In genomic region chr2:12452211-12452610, GRCh38 we compare ENCODE assay signal across 8 cellular contexts.
DNase-seq lines count a peak whose midpoint lies in the region; ATAC-seq lines count a peak whose summit lies in the region.

No MANE protein-coding gene starts in this region.

- ATAC-seq in activated CD8-positive, alpha-beta memory T cell treated with anti-CD3 and anti-CD28 coated beads, Interleukin-2, amount 10 ng/mL, durations not matched to agents 7 days and 5 days, result no peak
- peak; percentile 42 to 48 for ATAC-seq in stimulated activated naive B cell treated with anti-CD40 and anti-IgM and Interleukin-4, amounts not matched to agents 10 μg/mL and 1 μg/mL and 100 μg/mL, for 72 hours (replicated peaks)

- CTCF ChIA-PET in activated CD8-positive, alpha-beta memory T cell treated with anti-CD3 and anti-CD28 coated beads, Interleukin-2, amount 10 ng/mL, durations not matched to agents 7 days and 5 days (lab: Charles Lee), result interaction anchor here (1.3 to 2.9 kb wide), 4 partner anchors 14 to 264 kb away, joined by 3 to 16 read pairs (median 4); partner anchors contain the start of gene TRIB2

- no peaks in the 10 kb centered on the region for H3K9me3 Mint-ChIP-seq in activated CD8-positive, alpha-beta memory T cell treated with anti-CD3 and anti-CD28 coated beads, Interleukin-2, amount 10 ng/mL, durations not matched to agents 7 days and 5 days (ENCODE audit: low read depth)
- no peaks in the 10 kb centered on the region for H3K9me3 Mint-ChIP-seq in T-helper 1 cell treated with Interleukin-12 subunit alpha and Interleukin-12 subunit beta and Interleukin-4 antibody, amounts not matched to agents 30 μg/mL and 1 μg/mL, for 36 hours
- H3K9me3 Mint-ChIP-seq in stimulated activated naive B cell treated with anti-CD40 and anti-IgM and Interleukin-4, amounts not matched to agents 10 μg/mL and 1 μg/mL and 100 μg/mL, for 72 hours, result no peaks in the 10 kb centered on the region

- peaks cover 35% of the 10 kb centered on the region for H3K4me1 Mint-ChIP-seq in activated CD8-positive, alpha-beta memory T cell treated with anti-CD3 and anti-CD28 coated beads, Interleukin-2, amount 10 ng/mL, durations not matched to agents 7 days and 5 days
- peaks cover 26% of the 10 kb centered on the region for H3K4me1 Mint-ChIP-seq in T-helper 1 cell treated with Interleukin-12 subunit alpha and Interleukin-12 subunit beta and Interleukin-4 antibody, amounts not matched to agents 30 μg/mL and 1 μg/mL, for 36 hours (ENCODE audit: low read depth)
- peaks cover 11 to 18% of the 10 kb centered on the region in 2 donors for H3K4me1 Mint-ChIP-seq in stimulated activated naive B cell treated with anti-CD40 and anti-IgM and Interleukin-4, amounts not matched to agents 10 μg/mL and 1 μg/mL and 100 μg/mL, for 72 hours

- peak overlapping the region; percentile 85 for H3K27ac Mint-ChIP-seq in activated CD8-positive, alpha-beta memory T cell treated with anti-CD3 and anti-CD28 coated beads, Interleukin-2, amount 10 ng/mL, durations not matched to agents 7 days and 5 days
- no peak overlapping the region for H3K27ac Mint-ChIP-seq in T-helper 1 cell treated with Interleukin-12 subunit alpha and Interleukin-12 subunit beta and Interleukin-4 antibody, amounts not matched to agents 30 μg/mL and 1 μg/mL, for 36 hours
- H3K27ac Mint-ChIP-seq in stimulated activated naive B cell treated with anti-CD40 and anti-IgM and Interleukin-4, amounts not matched to agents 10 μg/mL and 1 μg/mL and 100 μg/mL, for 72 hours, result peak overlapping the region; percentile 2

- H3K36me3 Mint-ChIP-seq in activated CD8-positive, alpha-beta memory T cell treated with anti-CD3 and anti-CD28 coated beads, Interleukin-2, amount 10 ng/mL, durations not matched to agents 7 days and 5 days, result peaks cover 3% of the 10 kb centered on the region
- peaks cover 2% of the 10 kb centered on the region for H3K36me3 Mint-ChIP-seq in T-helper 1 cell treated with Interleukin-12 subunit alpha and Interleukin-12 subunit beta and Interleukin-4 antibody, amounts not matched to agents 30 μg/mL and 1 μg/mL, for 36 hours (ENCODE audit: low read depth)
- H3K36me3 Mint-ChIP-seq in stimulated activated naive B cell treated with anti-CD40 and anti-IgM and Interleukin-4, amounts not matched to agents 10 μg/mL and 1 μg/mL and 100 μg/mL, for 72 hours, result no peaks in the 10 kb centered on the region

- peak overlapping the region; percentile 62 for H3K4me3 Mint-ChIP-seq in activated CD8-positive, alpha-beta memory T cell treated with anti-CD3 and anti-CD28 coated beads, Interleukin-2, amount 10 ng/mL, durations not matched to agents 7 days and 5 days
- peak overlapping the region; percentile 58 for H3K4me3 Mint-ChIP-seq in T-helper 1 cell treated with Interleukin-12 subunit alpha and Interleukin-12 subunit beta and Interleukin-4 antibody, amounts not matched to agents 30 μg/mL and 1 μg/mL, for 36 hours
- H3K4me3 Mint-ChIP-seq in stimulated activated naive B cell treated with anti-CD40 and anti-IgM and Interleukin-4, amounts not matched to agents 10 μg/mL and 1 μg/mL and 100 μg/mL, for 72 hours, result peak overlapping the region; percentile 53 to 54

- no peak for DNase-seq in activated CD8-positive, alpha-beta memory T cell treated with anti-CD3 and anti-CD28 coated beads, Interleukin-2, amount 10 ng/mL, durations not matched to agents 7 days and 5 days
- no peak for DNase-seq in activated CD8-positive, alpha-beta memory T cell treated with anti-CD3 and anti-CD28 coated beads for 24 hours
- DNase-seq in fibroblast of peridontal ligament (ENCODE audit: extremely low read depth), result peak; percentile 92
- DNase-seq in stimulated activated naive B cell treated with anti-CD40 and anti-IgM and Interleukin-4, amounts not matched to agents 10 μg/mL and 1 μg/mL and 100 μg/mL, for 72 hours, result no peak
- no peak for DNase-seq in stimulated activated CD4-positive, alpha-beta T cell treated with anti-CD3 and anti-CD28 coated beads, Interleukin-2, amount 100 ng/mL, for 48 hours
- no peak for DNase-seq in stimulated activated CD4-positive, alpha-beta T cell treated with anti-CD3 and anti-CD28 coated beads, Interleukin-4, amount 100 ng/mL, for 24 hours
- no peak for DNase-seq in NCI-H1694 (lab: John Stamatoyannopoulos, UW)

- no peaks in the 10 kb centered on the region for H3K27me3 Mint-ChIP-seq in activated CD8-positive, alpha-beta memory T cell treated with anti-CD3 and anti-CD28 coated beads, Interleukin-2, amount 10 ng/mL, durations not matched to agents 7 days and 5 days
- H3K27me3 Mint-ChIP-seq in T-helper 1 cell treated with Interleukin-12 subunit alpha and Interleukin-12 subunit beta and Interleukin-4 antibody, amounts not matched to agents 30 μg/mL and 1 μg/mL, for 36 hours (ENCODE audit: low read depth), result no peaks in the 10 kb centered on the region
- no peaks in the 10 kb centered on the region for H3K27me3 Mint-ChIP-seq in stimulated activated naive B cell treated with anti-CD40 and anti-IgM and Interleukin-4, amounts not matched to agents 10 μg/mL and 1 μg/mL and 100 μg/mL, for 72 hours
